ENCODE assay signal across 2 cellular contexts in the genomic region with DNA sequence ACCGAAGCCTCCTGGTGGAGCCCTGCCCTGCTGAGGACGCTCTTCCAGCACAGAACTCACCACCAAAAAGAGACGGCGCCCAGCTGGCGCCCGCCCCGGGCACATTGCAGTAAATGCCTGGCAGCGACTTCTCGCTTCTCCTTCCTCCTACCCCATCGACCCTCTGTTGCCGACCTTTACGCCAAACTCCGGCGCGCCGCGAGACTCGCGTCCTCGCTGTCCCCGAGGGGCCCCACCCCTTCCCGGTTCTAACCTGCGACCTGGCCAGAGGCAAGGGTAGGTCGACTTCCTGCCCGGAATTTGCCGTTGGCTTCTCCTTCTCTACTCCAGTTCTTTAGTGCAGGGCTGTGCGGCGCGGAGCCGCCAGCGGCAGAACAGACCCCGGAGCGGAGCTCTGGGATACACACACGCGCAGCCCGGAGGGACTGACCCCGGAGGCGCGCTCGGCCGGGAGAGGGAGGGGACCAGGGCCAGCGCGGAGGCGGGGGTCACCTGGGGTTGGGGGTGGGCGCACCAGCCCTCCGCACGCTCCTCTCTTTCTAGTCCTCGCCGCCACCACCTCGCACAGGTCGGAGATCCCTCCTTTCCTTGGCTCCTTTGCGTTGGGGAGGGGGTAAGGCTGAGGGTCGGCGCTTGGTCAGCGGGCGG.
TF ChIP-seq lines count a peak whose summit lies in the region.

No MANE protein-coding gene starts in this region.

TF ChIP-seq in liver, 16 proteins besides CTCF, POLR2A, EP300 and RAD21:
- TF ChIP-seq HNF4G (IDR thresholded peaks at IDR 0.05) (no peak), TAF1 (conservative IDR thresholded peaks at IDR 0.05) (no peak), HNF4A (conservative IDR thresholded peaks at IDR 0.05) (no peak), REST (IDR thresholded peaks at IDR 0.05) (no peak), FOXA1 (IDR thresholded peaks at IDR 0.05) (no peak), NR2F2 (IDR thresholded peaks at IDR 0.05) (no peak), JUND (IDR thresholded peaks at IDR 0.05) (no peak), RXRA (IDR thresholded peaks at IDR 0.05) (no peak), SP1 (IDR thresholded peaks at IDR 0.05) (no peak), YY1 (IDR thresholded peaks at IDR 0.05) (no peak), FOXA2 (IDR thresholded peaks at IDR 0.05) (no peak)
- TF ChIP-seq, protein P1, sequence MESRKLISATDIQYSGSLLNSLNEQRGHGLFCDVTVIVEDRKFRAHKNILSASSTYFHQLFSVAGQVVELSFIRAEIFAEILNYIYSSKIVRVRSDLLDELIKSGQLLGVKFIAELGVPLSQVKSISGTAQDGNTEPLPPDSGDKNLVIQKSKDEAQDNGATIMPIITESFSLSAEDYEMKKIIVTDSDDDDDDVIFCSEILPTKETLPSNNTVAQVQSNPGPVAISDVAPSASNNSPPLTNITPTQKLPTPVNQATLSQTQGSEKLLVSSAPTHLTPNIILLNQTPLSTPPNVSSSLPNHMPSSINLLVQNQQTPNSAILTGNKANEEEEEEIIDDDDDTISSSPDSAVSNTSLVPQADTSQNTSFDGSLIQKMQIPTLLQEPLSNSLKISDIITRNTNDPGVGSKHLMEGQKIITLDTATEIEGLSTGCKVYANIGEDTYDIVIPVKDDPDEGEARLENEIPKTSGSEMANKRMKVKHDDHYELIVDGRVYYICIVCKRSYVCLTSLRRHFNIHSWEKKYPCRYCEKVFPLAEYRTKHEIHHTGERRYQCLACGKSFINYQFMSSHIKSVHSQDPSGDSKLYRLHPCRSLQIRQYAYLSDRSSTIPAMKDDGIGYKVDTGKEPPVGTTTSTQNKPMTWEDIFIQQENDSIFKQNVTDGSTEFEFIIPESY (IDR thresholded peaks at IDR 0.05) = no peak
- TF ChIP-seq, protein P2, sequence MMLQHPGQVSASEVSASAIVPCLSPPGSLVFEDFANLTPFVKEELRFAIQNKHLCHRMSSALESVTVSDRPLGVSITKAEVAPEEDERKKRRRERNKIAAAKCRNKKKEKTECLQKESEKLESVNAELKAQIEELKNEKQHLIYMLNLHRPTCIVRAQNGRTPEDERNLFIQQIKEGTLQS (IDR thresholded peaks at IDR 0.05) = no peak
TF ChIP-seq in liver: peak in this region for 0.

TF ChIP-seq in HepG2, 621 proteins besides CTCF, POLR2A, EP300 and RAD21:
- TF ChIP-seq NR1H2 (CRISPR knock-in tag; IDR thresholded peaks at IDR 0.05; ENCODE audit: borderline replicate concordance, low read depth) = no peak
